32 cellular contexts compared by ENCODE assay signal in the genomic region with DNA sequence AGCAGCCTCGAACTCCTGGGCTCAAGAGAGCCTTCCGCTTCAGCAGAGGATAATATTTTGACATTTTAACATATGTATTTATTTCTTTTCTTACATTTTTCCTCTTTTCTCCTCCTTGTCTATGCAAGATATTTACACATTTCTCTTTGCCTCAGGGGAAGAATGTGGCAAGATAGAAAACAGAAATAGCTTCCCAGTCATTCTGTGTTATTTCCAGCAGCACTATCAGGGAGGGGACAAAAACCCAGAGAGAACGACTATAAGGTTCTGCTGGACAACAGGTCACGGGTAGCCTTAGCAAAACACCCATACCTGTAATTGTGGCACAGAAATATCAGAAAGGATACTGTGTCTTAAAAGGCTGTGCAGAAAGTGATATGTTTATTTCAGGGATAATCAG. TPM values are rescaled to one million over a fixed set of nuclear protein-coding genes. Genes with fewer than 3 reads are reported as not detected.
"Had no signal": no experiment of that assay in that cellular context is flagged by ENCODE, and none has a peak within 500 bp of the region (broad histone marks: within the 10 kb centered on the region; RNA-seq: fewer than 3 reads in every experiment).

No MANE protein-coding gene starts in this region.

- H3K9me3 ChIP-seq: ovary, psoas muscle, suprapubic skin, testis, tibial artery, transverse colon, upper lobe of right lung, uterus had no signal

- H3K4me3 Mint-ChIP-seq: naive thymus-derived CD4-positive, alpha-beta T cell; natural killer cell; nephron; neural progenitor cell; stimulated activated naive B cell treated with anti-CD40 and anti-IgM and Interleukin-4, amounts not matched to agents 10 μg/mL and 1 μg/mL and 100 μg/mL, for 72 hours; stimulated activated naive CD8-positive, alpha-beta T cell treated with anti-CD3 and anti-CD28 coated beads, Interleukin-15, Interleukin-2, amounts not matched to agents 100 ng/mL and 50 ng/mL, for 24 hours; type B pancreatic cell had no signal

- H3K4me1 Mint-ChIP-seq: natural killer cell had no signal

- H3K36me3 ChIP-seq: neural progenitor cell, ovary, suprapubic skin, tibial artery, transverse colon, upper lobe of right lung had no signal

- H3K27me3 Mint-ChIP-seq: stimulated activated naive B cell treated with anti-CD40 and anti-IgM and Interleukin-4, amounts not matched to agents 10 μg/mL and 1 μg/mL and 100 μg/mL, for 72 hours had no signal

- H3K9ac ChIP-seq: neural progenitor cell, parathyroid adenoma had no signal

- H3K4me3 ChIP-seq: neural progenitor cell, ovary, psoas muscle, skin epidermis, smooth muscle cell, spleen, suprapubic skin, testis, tibial artery, transverse colon, upper lobe of right lung, uterus had no signal

- H3K4me1 ChIP-seq: parathyroid adenoma, psoas muscle, suprapubic skin, testis, tibial artery, upper lobe of right lung, uterus had no signal

- H3K27ac Mint-ChIP-seq: naive thymus-derived CD4-positive, alpha-beta T cell; natural killer cell; nephron; neural progenitor cell; progenitor cell of endocrine pancreas; stimulated activated naive B cell treated with anti-CD40 and anti-IgM and Interleukin-4, amounts not matched to agents 10 μg/mL and 1 μg/mL and 100 μg/mL, for 72 hours; stimulated activated naive CD8-positive, alpha-beta T cell treated with anti-CD3 and anti-CD28 coated beads, Interleukin-15, Interleukin-2, amounts not matched to agents 100 ng/mL and 50 ng/mL, for 24 hours; type B pancreatic cell had no signal

- H3K4me2 ChIP-seq: neural progenitor cell, smooth muscle cell had no signal

- H3K79me2 ChIP-seq: parathyroid adenoma had no signal

- H3K9me3 Mint-ChIP-seq: nephron; neural progenitor cell; stimulated activated naive CD8-positive, alpha-beta T cell treated with anti-CD3 and anti-CD28 coated beads, Interleukin-15, Interleukin-2, amounts not matched to agents 100 ng/mL and 50 ng/mL, for 24 hours; type B pancreatic cell had no signal

- H3K27ac ChIP-seq: neural progenitor cell, ovary, parathyroid adenoma, psoas muscle, skin epidermis, spleen, suprapubic skin, testis, tibial artery, transverse colon, upper lobe of right lung, uterus had no signal

- ATAC-seq: naive thymus-derived CD4-positive, alpha-beta T cell; natural killer cell; psoas muscle; right cardiac atrium; sciatic nerve; stimulated activated naive B cell treated with anti-CD40 and anti-IgM and Interleukin-4, amounts not matched to agents 10 μg/mL and 1 μg/mL and 100 μg/mL, for 72 hours; upper lobe of right lung had no signal

- H3K27me3 ChIP-seq: ovary, testis, uterus had no signal

- DNase-seq: naive thymus-derived CD4-positive, alpha-beta T cell; natural killer cell; occipital lobe; ovary; posterior cingulate gyrus; psoas muscle; right cardiac atrium; spleen; stimulated activated CD4-positive, alpha-beta T cell treated with anti-CD3 and anti-CD28 coated beads, Interleukin-12 subunit alpha, Interleukin-12 subunit beta, amount 100 ng/mL, for 4 hours; stimulated activated CD4-positive, alpha-beta T cell treated with anti-CD3 and anti-CD28 coated beads, Interleukin-1b, Interleukin-23, amount 100 ng/mL, for 48 hours; stimulated activated CD4-positive, alpha-beta T cell treated with anti-CD3 and anti-CD28 coated beads, Interleukin-4, amount 100 ng/mL, for 1 hour; stimulated activated CD4-positive, alpha-beta T cell treated with anti-CD3 and anti-CD28 coated beads, Interleukin-4, amount 100 ng/mL, for 4 hours; stimulated activated CD8-positive, alpha-beta memory T cell treated with anti-CD3 and anti-CD28 coated beads, Interleukin-4, amount 100 ng/mL, for 48 hours; stimulated activated naive B cell treated with anti-CD40 and anti-IgM and Interleukin-4, amounts not matched to agents 10 μg/mL and 1 μg/mL and 100 μg/mL, for 72 hours; stimulated activated naive CD4-positive, alpha-beta T cell treated with Interleukin-2 at 50 U/mL for 16 hours; substantia nigra; testis; tibial artery; transverse colon; upper lobe of right lung; uterus had no signal

RNA-seq across cellular contexts. Expression of gene CD1D, which starts 7.9 kb away (rescaled TPM):
- total RNA-seq: osteoblast, progenitor cell of endocrine pancreas had no signal
